17 cellular contexts compared by ENCODE assay signal in the genomic region with DNA sequence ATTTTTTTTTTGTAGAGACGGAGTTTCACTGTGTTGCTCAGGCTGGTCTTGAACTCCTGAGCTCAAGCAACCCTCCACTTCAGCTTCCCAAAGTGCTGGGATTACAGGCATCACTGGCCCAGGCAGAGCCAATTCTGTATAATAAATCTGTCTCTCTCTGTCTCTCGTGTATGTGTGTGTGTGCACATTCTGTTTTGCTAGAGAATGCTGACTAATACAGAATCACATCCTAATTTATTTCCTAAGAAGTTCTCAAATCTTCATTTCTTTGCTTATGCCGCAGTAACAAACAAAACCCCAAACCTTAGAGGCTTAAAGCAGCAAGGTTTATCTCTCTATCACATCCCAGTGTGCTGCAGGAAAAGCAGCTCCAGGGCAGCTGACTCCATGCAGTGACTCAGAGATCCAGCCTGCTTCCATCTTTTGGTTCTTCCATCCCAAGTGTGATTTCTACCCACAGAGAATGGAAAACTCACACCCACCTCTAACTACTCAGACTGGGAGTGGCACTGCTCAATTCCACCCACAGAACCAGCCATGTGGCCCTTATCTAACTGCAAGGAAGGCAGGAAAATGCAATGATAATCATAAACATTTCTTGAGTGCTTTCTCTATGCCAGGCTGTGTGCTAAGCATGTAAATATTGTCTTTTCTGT. TPM values are rescaled to one million over a fixed set of nuclear protein-coding genes. Genes with fewer than 3 reads are reported as not detected.
DNase-seq lines count a peak whose midpoint lies in the region; ATAC-seq and TF ChIP-seq lines count a peak whose summit lies in the region.
"Had no signal": no experiment of that assay in that cellular context is flagged by ENCODE, and none has a peak within 500 bp of the region (broad histone marks: within the 10 kb centered on the region; RNA-seq: fewer than 3 reads in every experiment).

No MANE protein-coding gene starts in this region.

- peaks cover 38% of the 10 kb centered on the region for H3K36me3 Mint-ChIP-seq in stimulated activated effector memory CD8-positive, alpha-beta T cell treated with anti-CD3 and anti-CD28 coated beads, Interleukin-12 subunit alpha, Interleukin-12 subunit beta, amount 100 ng/mL, for 72 hours

- peaks cover 0 to 46% (median 13%) of the 10 kb centered on the region in 6 donors for H3K36me3 ChIP-seq in spleen

- no peaks in the 10 kb centered on the region for H3K9me3 Mint-ChIP-seq in stimulated activated effector memory CD8-positive, alpha-beta T cell treated with anti-CD3 and anti-CD28 coated beads, Interleukin-12 subunit alpha, Interleukin-12 subunit beta, amount 100 ng/mL, for 72 hours
- H3K9me3 Mint-ChIP-seq: CD8-positive, alpha-beta memory T cell; H9; stimulated activated naive CD8-positive, alpha-beta T cell treated with anti-CD3 and anti-CD28 coated beads, Interleukin-15, Interleukin-2, amounts not matched to agents 100 ng/mL and 50 ng/mL, for 24 hours; T-helper 1 cell treated with Interleukin-12 subunit alpha and Interleukin-12 subunit beta and Interleukin-4 antibody, amounts not matched to agents 30 μg/mL and 1 μg/mL, for 36 hours had no signal

- peaks cover 0 to 22% (median 9%) of the 10 kb centered on the region in 6 donors for H3K4me1 ChIP-seq in spleen

- no peak for TF ChIP-seq CTCF in LNCaP clone FGC (IDR thresholded peaks at IDR 0.05; ENCODE audit: control insufficient read depth, extremely low read depth, insufficient read depth)
- TF ChIP-seq CTCF in fibroblast of the aortic adventitia (IDR thresholded peaks at IDR 0.05; ENCODE audit: insufficient read depth, low read length) = no peak
- TF ChIP-seq CTCF in spleen (IDR thresholded peaks at IDR 0.05 in 8 of 11, conservative IDR thresholded peaks at IDR 0.05 in 3 of 11) = no peak

- H3K9me3 ChIP-seq in spleen = no peaks in the 10 kb centered on the region

- H3K4me3 Mint-ChIP-seq in stimulated activated effector memory CD8-positive, alpha-beta T cell treated with anti-CD3 and anti-CD28 coated beads, Interleukin-12 subunit alpha, Interleukin-12 subunit beta, amount 100 ng/mL, for 72 hours = no peak overlapping the region
- H3K4me3 Mint-ChIP-seq: CD8-positive, alpha-beta memory T cell; H9; stimulated activated naive CD8-positive, alpha-beta T cell treated with anti-CD3 and anti-CD28 coated beads, Interleukin-15, Interleukin-2, amounts not matched to agents 100 ng/mL and 50 ng/mL, for 24 hours; T-helper 1 cell treated with Interleukin-12 subunit alpha and Interleukin-12 subunit beta and Interleukin-4 antibody, amounts not matched to agents 30 μg/mL and 1 μg/mL, for 36 hours had no signal

- no peak overlapping the region for H3K4me3 ChIP-seq in LNCaP clone FGC (ENCODE audit: low read depth, low read length)
- H3K4me3 ChIP-seq in fibroblast of the aortic adventitia (ENCODE audit: low read depth, low read length) = no peak overlapping the region
- no peak overlapping the region for H3K4me3 ChIP-seq in spleen

- no peak for TF ChIP-seq POLR2A in spleen (IDR thresholded peaks at IDR 0.05)

- 84 to 93% (median 90%) methylated on average over 3 of the region's 3 CpGs for WGBS in spleen, 5 donors

- intact Hi-C loops in spleen (cut with DNase I; ENCODE audit: low total_unique reads) = loop anchor here (10.0 kb wide), 1 partner anchor 161 kb away; no protein-coding TSS in a partner anchor

- peak overlapping the region; percentile 63 for H3K27ac Mint-ChIP-seq in stimulated activated effector memory CD8-positive, alpha-beta T cell treated with anti-CD3 and anti-CD28 coated beads, Interleukin-12 subunit alpha, Interleukin-12 subunit beta, amount 100 ng/mL, for 72 hours
- H3K27ac Mint-ChIP-seq: stimulated activated naive CD8-positive, alpha-beta T cell treated with anti-CD3 and anti-CD28 coated beads, Interleukin-15, Interleukin-2, amounts not matched to agents 100 ng/mL and 50 ng/mL, for 24 hours; T-helper 1 cell treated with Interleukin-12 subunit alpha and Interleukin-12 subunit beta and Interleukin-4 antibody, amounts not matched to agents 30 μg/mL and 1 μg/mL, for 36 hours had no signal

- ATAC-seq in stimulated activated effector memory CD8-positive, alpha-beta T cell treated with anti-CD3 and anti-CD28 coated beads, Interleukin-12 subunit alpha, Interleukin-12 subunit beta, amount 100 ng/mL, for 72 hours = no peak
- no peak for ATAC-seq in GM19463 (IDR thresholded peaks at IDR 0.05; ENCODE audit: unreplicated experiment)

- peaks cover 0 to 8% (median 0%) of the 10 kb centered on the region in 7 donors for H3K27me3 ChIP-seq in spleen (replicated peaks in 1 of 7)

- peaks cover 14% of the 10 kb centered on the region for H3K4me1 Mint-ChIP-seq in stimulated activated effector memory CD8-positive, alpha-beta T cell treated with anti-CD3 and anti-CD28 coated beads, Interleukin-12 subunit alpha, Interleukin-12 subunit beta, amount 100 ng/mL, for 72 hours

- DNase-seq in LNCaP clone FGC (ENCODE audit: low read depth) = peak; percentile 40
- DNase-seq in amniotic stem cell (lab: John Stamatoyannopoulos, UW) = peak; percentile 24
- peak; percentile 80 for DNase-seq in fibroblast of the aortic adventitia (ENCODE audit: low read depth)
- no peak for DNase-seq in stimulated activated effector memory CD8-positive, alpha-beta T cell treated with anti-CD3 and anti-CD28 coated beads, Interleukin-12 subunit alpha, Interleukin-12 subunit beta, amount 100 ng/mL, for 72 hours (ENCODE audit: low spot score in 2 of 2)
- no peak for DNase-seq in HPDE6-E6E7 (ENCODE audit: extremely low spot score)
- no peak for DNase-seq in spleen
- DNase-seq: activated CD4-positive, alpha-beta T cell treated with anti-CD3 and anti-CD28 coated beads, Interleukin-2, amount 50 U/mL, for 1 hour; CD8-positive, alpha-beta memory T cell; cerebellar nuclear complex; H9; Kasumi-1; NCI-H187 had no signal

- no peak overlapping the region for H3K27ac ChIP-seq in spleen
- H3K27ac ChIP-seq: RWPE1 had no signal

RNA-seq across cellular contexts. Expression of gene LRRC10B, which starts 35.1 kb away (rescaled TPM):
- total RNA-seq in fibroblast of the aortic adventitia (ENCODE audit: low replicate concordance) (0.27 TPM in 1 of 2 replicates, not detected in the other), spleen (under 1 TPM in 3 of 7 donors, not detected in 4; 0.27 to 0.37 (median 0.35) TPM)
- polyA plus RNA-seq in spleen = under 1 TPM; 0.28 to 0.82 (median 0.32) TPM
- total RNA-seq: CD8-positive, alpha-beta memory T cell had no signal
- polyA plus RNA-seq: CD8-positive, alpha-beta memory T cell; fibroblast of lung had no signal

RNA-seq across cellular contexts. Expression of gene SDHAF2, which starts 43.6 kb away (rescaled TPM):
- total RNA-seq in fibroblast of the aortic adventitia (ENCODE audit: low replicate concordance) (51.5 and 67.4 TPM in 2 replicates), spleen (10 to 100 TPM; 39.8 to 74.2 (median 50.0) TPM)
- polyA plus RNA-seq in spleen = 10 to 100 TPM; 50.4 to 73.0 (median 56.8) TPM

RNA-seq across cellular contexts. Expression of gene CPSF7, which starts 43.7 kb away (rescaled TPM):
- 26.6 and 33.8 TPM in 2 replicates for total RNA-seq in fibroblast of the aortic adventitia (ENCODE audit: low replicate concordance)
- total RNA-seq in spleen = 10 to 100 TPM; 60.3 to 94.3 (median 85.5) TPM
- 10 to 100 TPM; 30.0 to 44.6 (median 35.3) TPM for polyA plus RNA-seq in spleen

Comparison
In these comparisons a context has a peak if more than half of its experiments do, and no peak if none do; other contexts are left out.
1. DNase-seq: peak in LNCaP clone FGC (single experiment), amniotic stem cell (single experiment) and fibroblast of the aortic adventitia (single experiment); none in stimulated activated effector memory CD8-positive, alpha-beta T cell treated with anti-CD3 and anti-CD28 coated beads, Interleukin-12 subunit alpha, Interleukin-12 subunit beta, amount 100 ng/mL, for 72 hours (0 of 2), HPDE6-E6E7 (single experiment) and spleen (single experiment).